ENCODE assay signal across 9 cellular contexts in genomic region chr16:70395345-70395901, GRCh38. TPM values are rescaled to one million over a fixed set of nuclear protein-coding genes. Genes with fewer than 3 reads are reported as not detected.
DNase-seq lines count a peak whose midpoint lies in the region; ATAC-seq and TF ChIP-seq lines count a peak whose summit lies in the region.
"Had no signal": no experiment of that assay in that cellular context is flagged by ENCODE, and none has a peak within 500 bp of the region (broad histone marks: within the 10 kb centered on the region; RNA-seq: fewer than 3 reads in every experiment).

No MANE protein-coding gene starts in this region.

- DNase-seq in NCI-H146 (lab: John Stamatoyannopoulos, UW) (peak; percentile 26), NCI-H146 treated with DMSO at 0.1 percent for 48 hours (lab: John Stamatoyannopoulos, UW; ENCODE audit: unreplicated experiment) (no peak), LoVo (ENCODE audit: low spot score) (peak; percentile 45), dorsolateral prefrontal cortex (peak in 3 of 10 donors; percentile 29 to 66 (median 45)), medulla oblongata (ENCODE audit: extremely low spot score) (peak; percentile 55)
- peak; percentile 45 to 65 for DNase-seq in activated CD4-positive, alpha-beta T cell treated with anti-CD3 and anti-CD28 coated beads for 24 hours (ENCODE audit: low read depth in 2 of 2)
- peak; percentile 39 to 52 for DNase-seq in stimulated activated CD8-positive, alpha-beta memory T cell treated with anti-CD3 and anti-CD28 coated beads, Interleukin-7, amount 100 ng/mL, for 48 hours (ENCODE audit: extremely low read depth in 1 of 2, low read depth in 1 of 2)

- no peak for ATAC-seq in GM21526 (IDR thresholded peaks at IDR 0.05; ENCODE audit: low FRiP score, unreplicated experiment)

- peak overlapping the region in 2 of 59 donors; percentile 7 to 69 for H3K27ac ChIP-seq in dorsolateral prefrontal cortex
- H3K27ac ChIP-seq: BLaER1 treated with 17β-estradiol and CSF1 and Interleukin-3, amounts not matched to agents 10 nM and 100 nM had no signal

- intact Hi-C loops in dorsolateral prefrontal cortex (cut with DNase I) = no loop called here

- H3K27me3 ChIP-seq in dorsolateral prefrontal cortex = no peaks in the 10 kb centered on the region

- no peak overlapping the region for H3K4me3 ChIP-seq in dorsolateral prefrontal cortex
- H3K4me3 ChIP-seq: BLaER1 treated with 17β-estradiol and CSF1 and Interleukin-3, amounts not matched to agents 10 nM and 100 nM had no signal

- TF ChIP-seq CTCF in dorsolateral prefrontal cortex (IDR thresholded peaks at IDR 0.05 in 54 of 56, conservative IDR thresholded peaks at IDR 0.05 in 2 of 56; ENCODE audit: low read depth in 1 of 56, partially characterized antibody in 56 of 56) = peak in 55 of 56 donors; percentile 27 to 70 (median 56)

RNA-seq across cellular contexts. Expression of gene ST3GAL2, which starts 43.5 kb away (rescaled TPM):
- 10 to 100 TPM; 15.9 to 62.9 (median 30.9) TPM for total RNA-seq in dorsolateral prefrontal cortex

RNA-seq across cellular contexts. Expression of gene DDX19A, which starts 48.7 kb away (rescaled TPM):
- total RNA-seq in dorsolateral prefrontal cortex = 10 to 100 TPM; 31.5 to 53.5 (median 41.3) TPM

RNA-seq across cellular contexts. Expression of gene FCSK, which starts 59.0 kb away (rescaled TPM):
- 10 to 100 TPM; 15.7 to 38.7 (median 23.8) TPM for total RNA-seq in dorsolateral prefrontal cortex
